Comparison of ENCODE assay signal across 1 cellular context in the genomic region with DNA sequence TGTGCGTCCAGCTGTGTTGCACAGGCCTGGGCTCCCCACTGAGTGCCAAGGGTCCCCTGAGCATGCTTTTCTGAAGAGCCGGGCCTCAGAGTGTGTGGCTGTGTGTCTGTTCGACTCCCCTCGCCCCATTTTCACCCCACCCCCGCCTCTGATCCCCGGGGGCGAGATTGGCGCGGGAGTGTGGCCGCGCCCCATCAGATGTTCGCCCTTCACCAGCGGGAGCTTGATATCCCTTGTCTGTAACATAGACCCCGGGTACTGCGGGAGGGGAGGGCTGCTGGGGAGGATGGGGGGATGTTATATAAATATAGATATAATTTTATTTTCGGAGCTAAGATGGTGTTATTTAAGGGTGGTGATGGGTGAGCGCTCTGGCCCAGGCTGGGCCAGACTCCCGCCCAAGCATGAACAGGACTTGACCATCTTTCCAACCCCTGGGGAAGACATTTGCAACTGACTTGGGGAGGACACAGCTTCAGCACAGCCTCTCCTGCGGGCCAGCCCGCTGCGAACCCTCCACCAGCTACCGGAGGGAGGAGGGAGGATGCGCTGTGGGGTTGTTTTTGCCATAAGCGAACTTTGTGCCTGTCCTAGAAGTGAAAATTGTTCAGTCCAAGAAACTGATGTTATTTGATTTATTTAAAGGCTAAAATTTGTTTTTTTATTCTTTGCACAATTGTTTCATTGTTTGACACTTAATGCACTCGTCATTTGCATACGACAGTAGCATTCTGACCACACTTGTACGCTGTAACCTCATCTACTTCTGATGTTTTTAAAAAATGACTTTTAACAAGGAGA.
TF ChIP-seq lines count a peak whose summit lies in the region.

No MANE protein-coding gene starts in this region.

TF ChIP-seq in GM23338, 12 proteins besides CTCF, POLR2A, EP300 and RAD21 (continued from another document):
- TF ChIP-seq, protein P1, sequence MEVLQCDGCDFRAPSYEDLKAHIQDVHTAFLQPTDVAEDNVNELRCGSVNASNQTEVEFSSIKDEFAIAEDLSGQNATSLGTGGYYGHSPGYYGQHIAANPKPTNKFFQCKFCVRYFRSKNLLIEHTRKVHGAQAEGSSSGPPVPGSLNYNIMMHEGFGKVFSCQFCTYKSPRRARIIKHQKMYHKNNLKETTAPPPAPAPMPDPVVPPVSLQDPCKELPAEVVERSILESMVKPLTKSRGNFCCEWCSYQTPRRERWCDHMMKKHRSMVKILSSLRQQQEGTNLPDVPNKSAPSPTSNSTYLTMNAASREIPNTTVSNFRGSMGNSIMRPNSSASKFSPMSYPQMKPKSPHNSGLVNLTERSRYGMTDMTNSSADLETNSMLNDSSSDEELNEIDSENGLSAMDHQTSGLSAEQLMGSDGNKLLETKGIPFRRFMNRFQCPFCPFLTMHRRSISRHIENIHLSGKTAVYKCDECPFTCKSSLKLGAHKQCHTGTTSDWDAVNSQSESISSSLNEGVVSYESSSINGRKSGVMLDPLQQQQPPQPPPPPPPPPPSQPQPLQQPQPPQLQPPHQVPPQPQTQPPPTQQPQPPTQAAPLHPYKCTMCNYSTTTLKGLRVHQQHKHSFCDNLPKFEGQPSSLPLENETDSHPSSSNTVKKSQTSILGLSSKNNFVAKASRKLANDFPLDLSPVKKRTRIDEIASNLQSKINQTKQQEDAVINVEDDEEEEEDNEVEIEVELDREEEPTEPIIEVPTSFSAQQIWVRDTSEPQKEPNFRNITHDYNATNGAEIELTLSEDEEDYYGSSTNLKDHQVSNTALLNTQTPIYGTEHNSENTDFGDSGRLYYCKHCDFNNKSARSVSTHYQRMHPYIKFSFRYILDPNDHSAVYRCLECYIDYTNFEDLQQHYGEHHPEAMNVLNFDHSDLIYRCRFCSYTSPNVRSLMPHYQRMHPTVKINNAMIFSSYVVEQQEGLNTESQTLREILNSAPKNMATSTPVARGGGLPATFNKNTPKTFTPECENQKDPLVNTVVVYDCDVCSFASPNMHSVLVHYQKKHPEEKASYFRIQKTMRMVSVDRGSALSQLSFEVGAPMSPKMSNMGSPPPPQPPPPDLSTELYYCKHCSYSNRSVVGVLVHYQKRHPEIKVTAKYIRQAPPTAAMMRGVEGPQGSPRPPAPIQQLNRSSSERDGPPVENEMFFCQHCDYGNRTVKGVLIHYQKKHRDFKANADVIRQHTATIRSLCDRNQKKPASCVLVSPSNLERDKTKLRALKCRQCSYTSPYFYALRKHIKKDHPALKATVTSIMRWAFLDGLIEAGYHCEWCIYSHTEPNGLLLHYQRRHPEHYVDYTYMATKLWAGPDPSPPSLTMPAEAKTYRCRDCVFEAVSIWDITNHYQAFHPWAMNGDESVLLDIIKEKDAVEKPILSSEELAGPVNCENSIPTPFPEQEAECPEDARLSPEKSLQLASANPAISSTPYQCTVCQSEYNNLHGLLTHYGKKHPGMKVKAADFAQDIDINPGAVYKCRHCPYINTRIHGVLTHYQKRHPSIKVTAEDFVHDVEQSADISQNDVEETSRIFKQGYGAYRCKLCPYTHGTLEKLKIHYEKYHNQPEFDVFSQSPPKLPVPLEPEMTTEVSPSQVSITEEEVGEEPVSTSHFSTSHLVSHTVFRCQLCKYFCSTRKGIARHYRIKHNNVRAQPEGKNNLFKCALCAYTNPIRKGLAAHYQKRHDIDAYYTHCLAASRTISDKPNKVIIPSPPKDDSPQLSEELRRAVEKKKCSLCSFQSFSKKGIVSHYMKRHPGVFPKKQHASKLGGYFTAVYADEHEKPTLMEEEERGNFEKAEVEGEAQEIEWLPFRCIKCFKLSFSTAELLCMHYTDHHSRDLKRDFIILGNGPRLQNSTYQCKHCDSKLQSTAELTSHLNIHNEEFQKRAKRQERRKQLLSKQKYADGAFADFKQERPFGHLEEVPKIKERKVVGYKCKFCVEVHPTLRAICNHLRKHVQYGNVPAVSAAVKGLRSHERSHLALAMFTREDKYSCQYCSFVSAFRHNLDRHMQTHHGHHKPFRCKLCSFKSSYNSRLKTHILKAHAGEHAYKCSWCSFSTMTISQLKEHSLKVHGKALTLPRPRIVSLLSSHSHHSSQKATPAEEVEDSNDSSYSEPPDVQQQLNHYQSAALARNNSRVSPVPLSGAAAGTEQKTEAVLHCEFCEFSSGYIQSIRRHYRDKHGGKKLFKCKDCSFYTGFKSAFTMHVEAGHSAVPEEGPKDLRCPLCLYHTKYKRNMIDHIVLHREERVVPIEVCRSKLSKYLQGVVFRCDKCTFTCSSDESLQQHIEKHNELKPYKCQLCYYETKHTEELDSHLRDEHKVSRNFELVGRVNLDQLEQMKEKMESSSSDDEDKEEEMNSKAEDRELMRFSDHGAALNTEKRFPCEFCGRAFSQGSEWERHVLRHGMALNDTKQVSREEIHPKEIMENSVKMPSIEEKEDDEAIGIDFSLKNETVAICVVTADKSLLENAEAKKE (CRISPR knock-in tag; IDR thresholded peaks at IDR 0.05), result no peak
- TF ChIP-seq EZH2phosphoT487 (IDR thresholded peaks at IDR 0.05; ENCODE audit: unreplicated experiment) (no peak), POLR2AphosphoS5 (IDR thresholded peaks at IDR 0.05; ENCODE audit: low read depth) (no peak), CREB1 (CRISPR knock-in tag; IDR thresholded peaks at IDR 0.05; ENCODE audit: low read depth) (no peak), EZH2 (IDR thresholded peaks at IDR 0.05; ENCODE audit: low read depth, unreplicated experiment) (no peak)
- TF ChIP-seq, protein P2, sequence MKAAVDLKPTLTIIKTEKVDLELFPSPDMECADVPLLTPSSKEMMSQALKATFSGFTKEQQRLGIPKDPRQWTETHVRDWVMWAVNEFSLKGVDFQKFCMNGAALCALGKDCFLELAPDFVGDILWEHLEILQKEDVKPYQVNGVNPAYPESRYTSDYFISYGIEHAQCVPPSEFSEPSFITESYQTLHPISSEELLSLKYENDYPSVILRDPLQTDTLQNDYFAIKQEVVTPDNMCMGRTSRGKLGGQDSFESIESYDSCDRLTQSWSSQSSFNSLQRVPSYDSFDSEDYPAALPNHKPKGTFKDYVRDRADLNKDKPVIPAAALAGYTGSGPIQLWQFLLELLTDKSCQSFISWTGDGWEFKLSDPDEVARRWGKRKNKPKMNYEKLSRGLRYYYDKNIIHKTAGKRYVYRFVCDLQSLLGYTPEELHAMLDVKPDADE (IDR thresholded peaks at IDR 0.05), result no peak
